ENCODE assay signal across 8 cellular contexts in genomic region chrX:150982786-150983525, GRCh38. TPM values are rescaled to one million over a fixed set of nuclear protein-coding genes. Genes with fewer than 3 reads are reported as not detected.
A peak's percentile ranks its signal among the peaks of the same experiment; 100 is the strongest.
DNase-seq lines count a peak whose midpoint lies in the region; TF ChIP-seq lines count a peak whose summit lies in the region.

Gene HMGB3, plus strand, starts transcription at chrX:150983335. Its CDS starts 2,265 bp downstream, at chrX:150985600.

- peaks cover 20% of the 10 kb centered on the region for H3K36me3 ChIP-seq in endodermal cell (ENCODE audit: control insufficient read depth, insufficient read depth, low read length)

- peak within 1 kb of the TSS; percentile 92 for H3K27ac ChIP-seq in endodermal cell (ENCODE audit: low read depth, low read length)

- H3K9me3 ChIP-seq in endodermal cell (ENCODE audit: control insufficient read depth, low read length): no peaks in the 10 kb centered on the region

- TF ChIP-seq CTCF in GM20000 (IDR thresholded peaks at IDR 0.05; ENCODE audit: extremely low read depth, missing control alignments) (no peak), endodermal cell (conservative IDR thresholded peaks at IDR 0.05) (peak; percentile 16)

- 0 to 1% methylated on average over 7 to 55 of the region's 90 CpGs for WGBS in endodermal cell (ENCODE audit: insufficient coverage in 1 of 2, insufficient read length in 1 of 2), 2 experiments

- DNase-seq in COLO829 (ENCODE audit: low spot score): peak; percentile 88
- DNase-seq in GM20000 (ENCODE audit: low spot score): peak; percentile 94
- DNase-seq in HS-5 (ENCODE audit: low read depth): peak; percentile 74
- DNase-seq in NOMO-1 (lab: John Stamatoyannopoulos, UW; ENCODE audit: unreplicated experiment in 2 of 2): peak; percentile 71 to 75
- peak; percentile 98 for DNase-seq in endodermal cell
- peak; percentile 96 for DNase-seq in mesenteric fat pad (ENCODE audit: low spot score)
- peak; percentile 32 for DNase-seq in stimulated activated CD8-positive, alpha-beta memory T cell treated with anti-CD3 and anti-CD28 coated beads, Interleukin-15, amount 100 ng/mL, for 24 hours (ENCODE audit: low read depth)

- H3K4me1 Mint-ChIP-seq in endodermal cell: peaks cover 23% of the 10 kb centered on the region

- peak within 1 kb of the TSS; percentile 55 for H3K9ac ChIP-seq in endodermal cell (ENCODE audit: extremely low read depth, low read length, poor library complexity, severe bottlenecking)

- peak within 1 kb of the TSS; percentile 79 for H3K4me3 ChIP-seq in endodermal cell (ENCODE audit: low read length)

- H3K27ac Mint-ChIP-seq in endodermal cell: peak within 1 kb of the TSS; percentile 84

- H3K9me3 Mint-ChIP-seq in endodermal cell: peaks cover 9% of the 10 kb centered on the region

- no peaks in the 10 kb centered on the region for H3K4me1 ChIP-seq in endodermal cell (ENCODE audit: control insufficient read depth, insufficient read depth, low read length)

- H3K27me3 Mint-ChIP-seq in endodermal cell (ENCODE audit: insufficient read depth): peaks cover 10% of the 10 kb centered on the region

- peaks cover 26% of the 10 kb centered on the region for H3K36me3 Mint-ChIP-seq in endodermal cell (ENCODE audit: low read depth)

- CTCF ChIA-PET in activated CD8-positive, alpha-beta memory T cell treated with anti-CD3 and anti-CD28 coated beads for 36 hours (lab: Charles Lee): interaction anchor here (0.5 to 2.1 kb wide), 2 partner anchors 153 to 211 kb away, joined by 3 to 9 read pairs; no protein-coding TSS in a partner anchor

- POLR2A ChIA-PET in activated CD8-positive, alpha-beta memory T cell treated with anti-CD3 and anti-CD28 coated beads for 36 hours (lab: Charles Lee): no interaction called here

- H3K27me3 ChIP-seq in endodermal cell (ENCODE audit: control insufficient read depth, insufficient read depth, low read length, poor library complexity, severe bottlenecking): no peaks in the 10 kb centered on the region

- peak within 1 kb of the TSS; percentile 71 for H3K4me3 Mint-ChIP-seq in endodermal cell

RNA-seq across cellular contexts. Expression of gene HMGB3, which starts in this region (rescaled TPM):
- 10 to 100 TPM; 32.0 to 33.2 TPM for total RNA-seq in activated CD8-positive, alpha-beta memory T cell treated with anti-CD3 and anti-CD28 coated beads for 36 hours
- 100 to 1,000 TPM; 220 to 413 TPM for total RNA-seq in endodermal cell
- polyA plus RNA-seq in endodermal cell (2013, experiment 1 of 2): 220 TPM
- polyA plus RNA-seq in endodermal cell (2013, experiment 2 of 2): 196 TPM
- 15.3 TPM for total RNA-seq in mesenteric fat pad

Comparison
In these comparisons a context has a peak if more than half of its experiments do, and no peak if none do; other contexts are left out.
1. Peak in every context shown above with its lines: DNase-seq, H3K4me3 ChIP-seq and H3K27ac ChIP-seq.
2. RNA of gene HMGB3 (total RNA-seq): 220 to 413 TPM in endodermal cell; 32.0 to 33.2 TPM in activated CD8-positive, alpha-beta memory T cell treated with anti-CD3 and anti-CD28 coated beads for 36 hours and 15.3 TPM in mesenteric fat pad (single experiment); every median in the first group is over 4 times any median in the second.
3. DNase-seq: peak in every context shown above with its lines; median percentile 98 in endodermal cell; 96 in mesenteric fat pad; 94 in GM20000; 88 in COLO829; 74 in HS-5; 73 in NOMO-1; 32 in stimulated activated CD8-positive, alpha-beta memory T cell treated with anti-CD3 and anti-CD28 coated beads, Interleukin-15, amount 100 ng/mL, for 24 hours.